In genomic region chr4:82780398-82781231, GRCh38 we compare ENCODE assay signal across 9 cellular contexts. TPM values are rescaled to one million over a fixed set of nuclear protein-coding genes. Genes with fewer than 3 reads are reported as not detected.
DNase-seq lines count a peak whose midpoint lies in the region; ATAC-seq and TF ChIP-seq lines count a peak whose summit lies in the region.
"Had no signal": no experiment of that assay in that cellular context is flagged by ENCODE, and none has a peak within 500 bp of the region (broad histone marks: within the 10 kb centered on the region; RNA-seq: fewer than 3 reads in every experiment).

No MANE protein-coding gene starts in this region.

- no peaks in the 10 kb centered on the region for H3K9me3 ChIP-seq in cardiac muscle cell (ENCODE audit: low read depth)
- no peaks in the 10 kb centered on the region for H3K9me3 ChIP-seq in testis
- H3K9me3 ChIP-seq: thoracic aorta had no signal

- ATAC-seq in GM19043 (IDR thresholded peaks at IDR 0.05; ENCODE audit: low read depth, unreplicated experiment) (peak; percentile 77), GM18870 (IDR thresholded peaks at IDR 0.05; ENCODE audit: unreplicated experiment) (no peak)
- no peak for ATAC-seq in stimulated activated memory B cell treated with anti-CD40 and anti-IgM and Interleukin-4, amounts not matched to agents 10 μg/mL and 1 μg/mL and 100 μg/mL, for 72 hours

- H3K36me3 ChIP-seq in cardiac muscle cell (no peaks in the 10 kb centered on the region), testis (ENCODE audit: low read depth, missing control alignments) (no peaks in the 10 kb centered on the region)
- H3K36me3 ChIP-seq: thoracic aorta had no signal

- H3K9me3 Mint-ChIP-seq in stimulated activated memory B cell treated with anti-CD40 and anti-IgM and Interleukin-4, amounts not matched to agents 10 μg/mL and 1 μg/mL and 100 μg/mL, for 72 hours: peaks cover 2% of the 10 kb centered on the region

- in situ Hi-C loops in KBM-7 (cut with MboI; ENCODE audit: low pct_unique_long_range_greater_than_20kb, low sequenced_read_pairs): no loop called here

- no peaks in the 10 kb centered on the region for H3K27me3 Mint-ChIP-seq in stimulated activated memory B cell treated with anti-CD40 and anti-IgM and Interleukin-4, amounts not matched to agents 10 μg/mL and 1 μg/mL and 100 μg/mL, for 72 hours

- no peaks in the 10 kb centered on the region for H3K4me1 Mint-ChIP-seq in stimulated activated memory B cell treated with anti-CD40 and anti-IgM and Interleukin-4, amounts not matched to agents 10 μg/mL and 1 μg/mL and 100 μg/mL, for 72 hours

- no peak for TF ChIP-seq POLR2A in testis (IDR thresholded peaks at IDR 0.05)

- no peaks in the 10 kb centered on the region for H3K27me3 ChIP-seq in cardiac muscle cell
- H3K27me3 ChIP-seq in testis: no peaks in the 10 kb centered on the region

- H3K36me3 Mint-ChIP-seq in stimulated activated memory B cell treated with anti-CD40 and anti-IgM and Interleukin-4, amounts not matched to agents 10 μg/mL and 1 μg/mL and 100 μg/mL, for 72 hours: no peaks in the 10 kb centered on the region

- no peak overlapping the region for H3K4me3 Mint-ChIP-seq in stimulated activated memory B cell treated with anti-CD40 and anti-IgM and Interleukin-4, amounts not matched to agents 10 μg/mL and 1 μg/mL and 100 μg/mL, for 72 hours

- H3K27ac ChIP-seq in cardiac muscle cell: no peak overlapping the region
- H3K27ac ChIP-seq in testis: peak overlapping the region in 1 of 2 donors; percentile 80
- H3K27ac ChIP-seq: thoracic aorta had no signal

- DNase-seq in KBM-7 (peak; percentile 92), SHP77 (lab: John Stamatoyannopoulos, UW) (peak; percentile 86 to 89), cardiac muscle cell (ENCODE audit: low read depth in 1 of 2, low spot score in 1 of 2) (peak; percentile 57 to 83), testis (peak; percentile 91), putamen (ENCODE audit: low spot score) (no peak)

- TF ChIP-seq CTCF in cardiac muscle cell (IDR thresholded peaks at IDR 0.05; ENCODE audit: low read depth, low read length) (no peak), testis (IDR thresholded peaks at IDR 0.05) (no peak)

- H3K4me3 ChIP-seq in cardiac muscle cell (no peak overlapping the region), testis (no peak overlapping the region)
- H3K4me3 ChIP-seq: thoracic aorta had no signal

- peaks cover 8% of the 10 kb centered on the region for H3K4me1 ChIP-seq in cardiac muscle cell (ENCODE audit: low read depth)
- peaks cover 31% of the 10 kb centered on the region for H3K4me1 ChIP-seq in testis

- 27 to 47% methylated on average over 10 of the region's 10 CpGs for WGBS in testis, 2 donors

- no peak overlapping the region for H3K27ac Mint-ChIP-seq in stimulated activated memory B cell treated with anti-CD40 and anti-IgM and Interleukin-4, amounts not matched to agents 10 μg/mL and 1 μg/mL and 100 μg/mL, for 72 hours

- intact Hi-C loops in testis (cut with DNase I; ENCODE audit: low total_unique reads): no loop called here

RNA-seq across cellular contexts. Expression of gene SCD5, which starts 18.0 kb away (rescaled TPM):
- 4.7 and 7.4 TPM in 2 replicates for total RNA-seq in cardiac muscle cell
- polyA plus RNA-seq in cardiac muscle cell: 1.5 and 3.7 TPM in 2 replicates
- 100 to 1,000 TPM; 149 to 161 TPM for total RNA-seq in testis
- polyA plus RNA-seq in testis (ENCODE audit: insufficient read depth, low read depth, low replicate concordance): 76.4 TPM

Comparison
In these comparisons a context has a peak if more than half of its experiments do, and no peak if none do; other contexts are left out.
1. RNA of gene SCD5, which starts 18.0 kb away (total RNA-seq): 149 to 161 TPM in testis; 4.7 to 7.4 TPM in cardiac muscle cell; every median in the first group is over 10 times any median in the second.